Comparison of ENCODE assay signal across 10 cellular contexts in genomic region chr11:69055598-69056516, GRCh38. TPM values are rescaled to one million over a fixed set of nuclear protein-coding genes. Genes with fewer than 3 reads are reported as not detected.
DNase-seq lines count a peak whose midpoint lies in the region; ATAC-seq and TF ChIP-seq lines count a peak whose summit lies in the region.
"Had no signal": no experiment of that assay in that cellular context is flagged by ENCODE, and none has a peak within 500 bp of the region (broad histone marks: within the 10 kb centered on the region; RNA-seq: fewer than 3 reads in every experiment).

No MANE protein-coding gene starts in this region.

- peak; percentile 72 for ATAC-seq in GM21360 (IDR thresholded peaks at IDR 0.05; ENCODE audit: unreplicated experiment)
- peak; percentile 60 for ATAC-seq in HG03469 (IDR thresholded peaks at IDR 0.05; ENCODE audit: unreplicated experiment)
- peak; percentile 86 for ATAC-seq in stimulated activated effector memory CD8-positive, alpha-beta T cell treated with anti-CD3 and anti-CD28 coated beads, Interleukin-12 subunit alpha, Interleukin-12 subunit beta, amount 100 ng/mL, for 72 hours

- H3K27me3 ChIP-seq in WERI-Rb-1 (ENCODE audit: insufficient read depth, low read depth, severe bottlenecking), result no peaks in the 10 kb centered on the region
- H3K27me3 ChIP-seq: neutrophil had no signal

- CTCF ChIA-PET in GM10248 (lab: Yijun Ruan, JAX), result interaction anchor here (1.3 to 2.2 kb wide), 3 partner anchors 12 to 615 kb away, joined by 3 to 8 read pairs (median 4); no protein-coding TSS in a partner anchor

- no peak overlapping the region for H3K4me3 ChIP-seq in WERI-Rb-1 (ENCODE audit: low read depth, low read length)

- H3K36me3 Mint-ChIP-seq in dendritic cell treated with granulocyte-macrophage colony-stimulating factor and Interleukin-4, amounts not matched to agents 40 ng/mL and 50 ng/mL, for 4 days (ENCODE audit: low read depth), result peaks cover 50% of the 10 kb centered on the region
- peaks cover 23% of the 10 kb centered on the region for H3K36me3 Mint-ChIP-seq in stimulated activated effector memory CD8-positive, alpha-beta T cell treated with anti-CD3 and anti-CD28 coated beads, Interleukin-12 subunit alpha, Interleukin-12 subunit beta, amount 100 ng/mL, for 72 hours
- H3K36me3 Mint-ChIP-seq in HFFc6 (ENCODE audit: low read depth), result no peaks in the 10 kb centered on the region

- no peak for TF ChIP-seq CTCF in GM10248 (IDR thresholded peaks at IDR 0.05; ENCODE audit: control extremely low read depth, extremely low read depth, low read depth, missing control alignments)
- no peak for TF ChIP-seq CTCF in HFFc6 (IDR thresholded peaks at IDR 0.05)
- no peak for TF ChIP-seq CTCF in WERI-Rb-1 (IDR thresholded peaks at IDR 0.05; ENCODE audit: low read depth, low read length)

- no peaks in the 10 kb centered on the region for H3K9me3 ChIP-seq in WERI-Rb-1 (ENCODE audit: severe bottlenecking)
- H3K9me3 ChIP-seq: neutrophil had no signal

- H3K27me3 Mint-ChIP-seq in dendritic cell treated with granulocyte-macrophage colony-stimulating factor and Interleukin-4, amounts not matched to agents 40 ng/mL and 50 ng/mL, for 4 days, result no peaks in the 10 kb centered on the region
- peaks cover 4% of the 10 kb centered on the region; the same call in 1 of the 2 replicates for H3K27me3 Mint-ChIP-seq in HFFc6 (ENCODE audit: insufficient read depth)

- intact Hi-C loops in dendritic cell treated with granulocyte-macrophage colony-stimulating factor and Interleukin-4, amounts not matched to agents 40 ng/mL and 50 ng/mL, for 4 days (cut with micrococcal nuclease), result no loop called here

- H3K4me3 Mint-ChIP-seq in dendritic cell treated with granulocyte-macrophage colony-stimulating factor and Interleukin-4, amounts not matched to agents 40 ng/mL and 50 ng/mL, for 4 days, result peak overlapping the region; percentile 32
- H3K4me3 Mint-ChIP-seq in stimulated activated effector memory CD8-positive, alpha-beta T cell treated with anti-CD3 and anti-CD28 coated beads, Interleukin-12 subunit alpha, Interleukin-12 subunit beta, amount 100 ng/mL, for 72 hours, result peak overlapping the region; percentile 67
- no peak overlapping the region for H3K4me3 Mint-ChIP-seq in HFFc6

- H3K9me3 Mint-ChIP-seq in dendritic cell treated with granulocyte-macrophage colony-stimulating factor and Interleukin-4, amounts not matched to agents 40 ng/mL and 50 ng/mL, for 4 days, result no peaks in the 10 kb centered on the region
- no peaks in the 10 kb centered on the region for H3K9me3 Mint-ChIP-seq in stimulated activated effector memory CD8-positive, alpha-beta T cell treated with anti-CD3 and anti-CD28 coated beads, Interleukin-12 subunit alpha, Interleukin-12 subunit beta, amount 100 ng/mL, for 72 hours
- no peaks in the 10 kb centered on the region for H3K9me3 Mint-ChIP-seq in HFFc6

- peaks cover 84% of the 10 kb centered on the region for H3K4me1 Mint-ChIP-seq in dendritic cell treated with granulocyte-macrophage colony-stimulating factor and Interleukin-4, amounts not matched to agents 40 ng/mL and 50 ng/mL, for 4 days (ENCODE audit: low read depth)
- H3K4me1 Mint-ChIP-seq in stimulated activated effector memory CD8-positive, alpha-beta T cell treated with anti-CD3 and anti-CD28 coated beads, Interleukin-12 subunit alpha, Interleukin-12 subunit beta, amount 100 ng/mL, for 72 hours, result peaks cover 53% of the 10 kb centered on the region
- peaks cover 17% of the 10 kb centered on the region for H3K4me1 Mint-ChIP-seq in HFFc6 (ENCODE audit: low read depth)

- DNase-seq in GM10248 (ENCODE audit: extremely low spot score) (peak; percentile 87), HFFc6 (no peak), WERI-Rb-1 (no peak)
- peak; percentile 28 to 85 for DNase-seq in stimulated activated effector memory CD8-positive, alpha-beta T cell treated with anti-CD3 and anti-CD28 coated beads, Interleukin-12 subunit alpha, Interleukin-12 subunit beta, amount 100 ng/mL, for 72 hours (ENCODE audit: low spot score in 2 of 2)
- DNase-seq in stimulated activated naive CD4-positive, alpha-beta T cell (lab: John Stamatoyannopoulos, UW), result no peak

- H3K27ac Mint-ChIP-seq in dendritic cell treated with granulocyte-macrophage colony-stimulating factor and Interleukin-4, amounts not matched to agents 40 ng/mL and 50 ng/mL, for 4 days, result peak overlapping the region; percentile 67
- peak overlapping the region; percentile 93 for H3K27ac Mint-ChIP-seq in stimulated activated effector memory CD8-positive, alpha-beta T cell treated with anti-CD3 and anti-CD28 coated beads, Interleukin-12 subunit alpha, Interleukin-12 subunit beta, amount 100 ng/mL, for 72 hours
- H3K27ac Mint-ChIP-seq in HFFc6, result no peak overlapping the region

- peaks cover 4% of the 10 kb centered on the region for H3K36me3 ChIP-seq in WERI-Rb-1

- H3K27ac ChIP-seq in WERI-Rb-1, result no peak overlapping the region
- H3K27ac ChIP-seq: HL-60, neutrophil had no signal

- POLR2A ChIA-PET in GM10248 (lab: Yijun Ruan, JAX), result interaction anchor here (0.6 kb wide), 1 partner anchor 562 kb away, joined by 4 read pairs; no protein-coding TSS in a partner anchor

RNA-seq across cellular contexts. Expression of gene TPCN2, which starts 7.1 kb away (rescaled TPM):
- 10 to 100 TPM in 1 of 6 experiments, 1 to 10 TPM in 5; 8.0 to 11.2 (median 9.0) TPM for total RNA-seq in HFFc6 (2021; fragmentation: NEBNext Ultra II Directional; extraction: Animal tissue kit (Norgen Biotek cat#: 25700))

RNA-seq across cellular contexts. Expression of gene MRGPRF, which starts 42.8 kb away (rescaled TPM):
- total RNA-seq in HFFc6 (2021; fragmentation: NEBNext Ultra II Directional; extraction: Animal tissue kit (Norgen Biotek cat#: 25700)), result 10 to 100 TPM; 51.4 to 74.9 (median 63.9) TPM

Comparison
In these comparisons a context has a peak if more than half of its experiments do, and no peak if none do; other contexts are left out.
1. DNase-seq: peak in GM10248 (single experiment) and stimulated activated effector memory CD8-positive, alpha-beta T cell treated with anti-CD3 and anti-CD28 coated beads, Interleukin-12 subunit alpha, Interleukin-12 subunit beta, amount 100 ng/mL, for 72 hours (2 of 2); none in HFFc6 (single experiment), stimulated activated naive CD4-positive, alpha-beta T cell (0 of 6) and WERI-Rb-1 (single experiment).
2. Peak in every context shown above with its lines, with median percentiles within 50 percentile points of each other: ATAC-seq.